ENCODE assay signal across 22 cellular contexts in the genomic region with DNA sequence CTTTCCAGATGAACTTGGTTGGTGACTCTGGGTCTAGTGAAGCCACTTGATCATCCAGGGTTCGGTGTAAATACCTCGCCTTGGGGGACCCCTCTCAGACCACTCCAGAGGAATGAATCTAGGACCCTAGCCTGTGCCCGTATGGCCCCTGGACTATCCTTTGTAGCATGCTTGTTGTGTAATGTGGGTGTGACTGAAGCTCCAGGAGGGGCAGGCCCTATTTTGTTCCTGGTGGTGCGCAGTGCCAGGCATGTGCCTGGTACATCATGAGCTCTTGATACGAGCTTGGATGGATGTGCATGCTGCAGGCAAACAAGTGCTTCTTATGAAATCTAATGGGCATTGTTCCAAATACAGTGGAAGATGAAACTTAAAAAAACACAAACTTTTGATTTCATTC.
A peak's percentile ranks its signal among the peaks of the same experiment; 100 is the strongest.
DNase-seq lines count a peak whose midpoint lies in the region; ATAC-seq and TF ChIP-seq lines count a peak whose summit lies in the region.
"Had no signal": no experiment of that assay in that cellular context is flagged by ENCODE, and none has a peak within 500 bp of the region (broad histone marks: within the 10 kb centered on the region; RNA-seq: fewer than 3 reads in every experiment).

No MANE protein-coding gene starts in this region.

- H3K9me3 ChIP-seq in HEK293 (ENCODE audit: control insufficient read depth, insufficient read depth, low read depth, low read length) (no peaks in the 10 kb centered on the region), gastrocnemius medialis (no peaks in the 10 kb centered on the region), MM.1S (replicated peaks; ENCODE audit: insufficient read depth, low read length) (no peaks in the 10 kb centered on the region)

- H3K27ac ChIP-seq in HEK293 (ENCODE audit: extremely low read depth, low read depth, low read length) (peak overlapping the region; percentile 60; the same call in 1 of the 2 replicates), gastrocnemius medialis (peak overlapping the region in 1 of 4 donors; percentile 29), MM.1S (ENCODE audit: low read length) (no peak overlapping the region)

- DNase-seq in choroid plexus epithelial cell (ENCODE audit: low read depth): peak; percentile 45
- peak; percentile 75 for DNase-seq in left ventricle myocardium superior
- DNase-seq in gastrocnemius medialis: peak; percentile 15 to 62
- no peak for DNase-seq in MM.1S
- DNase-seq in cortex of kidney (lab: John Stamatoyannopoulos, UW): no peak
- DNase-seq in GDM1 (lab: John Stamatoyannopoulos, UW): no peak
- DNase-seq: ACHN; activated CD4-positive, alpha-beta T cell treated with anti-CD3 and anti-CD28 coated beads for 4 hours; activated naive CD8-positive, alpha-beta T cell treated with anti-CD3 and anti-CD28 coated beads, Interleukin-2, amount 50 U/mL, for 24 hours; caudate nucleus; CD4-positive, CD25-positive, alpha-beta regulatory T cell; GF-D8; mesenchymal stem cell; naive B cell; NCI-H446; small intestine; stimulated activated CD4-positive, alpha-beta T cell treated with anti-CD3 and anti-CD28 coated beads, Interleukin-4, amount 100 ng/mL, for 1 hour; SW 1271 had no signal

- no peak for TF ChIP-seq POLR2A in gastrocnemius medialis (IDR thresholded peaks at IDR 0.05)

- intact Hi-C loops in left ventricle myocardium superior (cut with micrococcal nuclease) (no loop called here), gastrocnemius medialis (cut with DNase I; ENCODE audit: low total_unique reads) (no loop called here)

- H3K9ac ChIP-seq in MM.1S (ENCODE audit: low read length): no peak overlapping the region

- in situ Hi-C loops in gastrocnemius medialis (cut with MboI; ENCODE audit: low sequenced_read_pairs in 4 of 4): no loop called here

- CTCF ChIA-PET in HEK293 (lab: Yijun Ruan, JAX): interaction anchor here (0.7 to 1.1 kb wide), 2 partner anchors 256 to 358 kb away, joined by 3 read pairs; no protein-coding TSS in a partner anchor

- ATAC-seq in left ventricle myocardium superior: peak; percentile 85
- peak; percentile 67 to 73 for ATAC-seq in gastrocnemius medialis
- ATAC-seq in HG03097 (IDR thresholded peaks at IDR 0.05; ENCODE audit: low FRiP score, unreplicated experiment): no peak
- ATAC-seq: activated naive CD8-positive, alpha-beta T cell treated with anti-CD3 and anti-CD28 coated beads, Interleukin-2, amount 50 U/mL, for 24 hours; esophagus mucosa; HCT116 had no signal

- H3K4me1 ChIP-seq in HEK293 (ENCODE audit: control insufficient read depth, insufficient read depth, low read length) (peaks cover 15% of the 10 kb centered on the region), gastrocnemius medialis (peaks cover 0 to 4% of the 10 kb centered on the region in 2 donors), MM.1S (ENCODE audit: low read length) (no peaks in the 10 kb centered on the region)

- no peak overlapping the region for H3K4me2 ChIP-seq in MM.1S (ENCODE audit: low read depth, low read length)

- H3K27me3 ChIP-seq in gastrocnemius medialis: no peaks in the 10 kb centered on the region
- H3K27me3 ChIP-seq in MM.1S (replicated peaks; ENCODE audit: insufficient read depth, low read length): no peaks in the 10 kb centered on the region

- no peaks in the 10 kb centered on the region for H3K79me2 ChIP-seq in MM.1S (ENCODE audit: low read length)

- H4K20me1 ChIP-seq in MM.1S (ENCODE audit: insufficient read depth, low read length): no peaks in the 10 kb centered on the region

- H3F3A ChIP-seq in MM.1S (ENCODE audit: insufficient read depth, low read length): no peaks in the 10 kb centered on the region

- no peaks in the 10 kb centered on the region for H3K9me2 ChIP-seq in MM.1S (replicated peaks; ENCODE audit: insufficient read depth, low read length)

- H3K36me3 ChIP-seq in HEK293 (ENCODE audit: control insufficient read depth in 2 of 2, insufficient read depth in 1 of 2, low read length in 2 of 2) (no peaks in the 10 kb centered on the region), gastrocnemius medialis (no peaks in the 10 kb centered on the region), MM.1S (replicated peaks; ENCODE audit: insufficient read depth, low read length) (no peaks in the 10 kb centered on the region)

- H2AFZ ChIP-seq in MM.1S (ENCODE audit: low read length): no peak overlapping the region

- TF ChIP-seq CTCF in HEK293 (tag by site-specific recombination; IDR thresholded peaks at IDR 0.05): no peak
- no peak for TF ChIP-seq CTCF in choroid plexus epithelial cell (conservative IDR thresholded peaks at IDR 0.05; ENCODE audit: low read depth, low read length)
- TF ChIP-seq CTCF in gastrocnemius medialis (IDR thresholded peaks at IDR 0.05 in 4 of 5, conservative IDR thresholded peaks at IDR 0.05 in 1 of 5): no peak
- TF ChIP-seq CTCF in MM.1S (IDR thresholded peaks at IDR 0.05; ENCODE audit: low read length): no peak

- POLR2A ChIA-PET in HEK293 (lab: Yijun Ruan, JAX): no interaction called here

- no peak overlapping the region for H3K4me3 ChIP-seq in HEK293 (ENCODE audit: low read depth, low read length)
- H3K4me3 ChIP-seq in choroid plexus epithelial cell (ENCODE audit: low read depth, low read length): no peak overlapping the region
- H3K4me3 ChIP-seq in gastrocnemius medialis: no peak overlapping the region
- no peak overlapping the region for H3K4me3 ChIP-seq in MM.1S (ENCODE audit: low read length)

TF ChIP-seq in HEK293, 187 proteins besides CTCF, POLR2A, EP300 and RAD21 (continues in another document):
- TF ChIP-seq, protein P1, sequence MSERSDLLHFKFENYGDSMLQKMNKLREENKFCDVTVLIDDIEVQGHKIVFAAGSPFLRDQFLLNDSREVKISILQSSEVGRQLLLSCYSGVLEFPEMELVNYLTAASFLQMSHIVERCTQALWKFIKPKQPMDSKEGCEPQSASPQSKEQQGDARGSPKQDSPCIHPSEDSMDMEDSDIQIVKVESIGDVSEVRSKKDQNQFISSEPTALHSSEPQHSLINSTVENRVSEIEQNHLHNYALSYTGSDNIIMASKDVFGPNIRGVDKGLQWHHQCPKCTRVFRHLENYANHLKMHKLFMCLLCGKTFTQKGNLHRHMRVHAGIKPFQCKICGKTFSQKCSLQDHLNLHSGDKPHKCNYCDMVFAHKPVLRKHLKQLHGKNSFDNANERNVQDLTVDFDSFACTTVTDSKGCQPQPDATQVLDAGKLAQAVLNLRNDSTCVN (tag by site-specific recombination; optimal IDR thresholded peaks at IDR 0.05): no peak
- no peak for TF ChIP-seq ZFP69B (tag by site-specific recombination; IDR thresholded peaks at IDR 0.05)
- no peak for TF ChIP-seq ZNF266 (tag by site-specific recombination; IDR thresholded peaks at IDR 0.05; ENCODE audit: low read depth)
- TF ChIP-seq TCF7L2 (IDR thresholded peaks at IDR 0.05; ENCODE audit: borderline replicate concordance, low read depth, low read length): no peak
- no peak for TF ChIP-seq ZNF221 (tag by site-specific recombination; IDR thresholded peaks at IDR 0.05; ENCODE audit: borderline replicate concordance)
- no peak for TF ChIP-seq ZFP3 (tag by site-specific recombination; IDR thresholded peaks at IDR 0.05; ENCODE audit: low read depth)
- no peak for TF ChIP-seq ZNF654 (tag by site-specific recombination; IDR thresholded peaks at IDR 0.05; ENCODE audit: low read depth)
- TF ChIP-seq, protein P2, sequence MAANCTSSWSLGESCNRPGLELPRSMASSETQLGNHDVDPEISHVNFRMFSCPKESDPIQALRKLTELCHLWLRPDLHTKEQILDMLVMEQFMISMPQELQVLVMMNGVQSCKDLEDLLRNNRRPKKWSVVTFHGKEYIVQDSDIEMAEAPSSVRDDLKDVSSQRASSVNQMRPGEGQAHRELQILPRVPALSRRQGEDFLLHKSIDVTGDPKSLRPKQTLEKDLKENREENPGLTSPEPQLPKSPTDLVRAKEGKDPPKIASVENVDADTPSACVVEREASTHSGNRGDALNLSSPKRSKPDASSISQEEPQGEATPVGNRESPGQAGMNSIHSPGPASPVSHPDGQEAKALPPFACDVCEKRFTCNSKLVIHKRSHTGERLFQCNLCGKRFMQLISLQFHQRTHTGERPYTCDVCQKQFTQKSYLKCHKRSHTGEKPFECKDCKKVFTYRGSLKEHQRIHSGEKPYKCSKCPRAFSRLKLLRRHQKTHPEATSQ (tag by site-specific recombination; IDR thresholded peaks at IDR 0.05): no peak
- TF ChIP-seq, protein P3, sequence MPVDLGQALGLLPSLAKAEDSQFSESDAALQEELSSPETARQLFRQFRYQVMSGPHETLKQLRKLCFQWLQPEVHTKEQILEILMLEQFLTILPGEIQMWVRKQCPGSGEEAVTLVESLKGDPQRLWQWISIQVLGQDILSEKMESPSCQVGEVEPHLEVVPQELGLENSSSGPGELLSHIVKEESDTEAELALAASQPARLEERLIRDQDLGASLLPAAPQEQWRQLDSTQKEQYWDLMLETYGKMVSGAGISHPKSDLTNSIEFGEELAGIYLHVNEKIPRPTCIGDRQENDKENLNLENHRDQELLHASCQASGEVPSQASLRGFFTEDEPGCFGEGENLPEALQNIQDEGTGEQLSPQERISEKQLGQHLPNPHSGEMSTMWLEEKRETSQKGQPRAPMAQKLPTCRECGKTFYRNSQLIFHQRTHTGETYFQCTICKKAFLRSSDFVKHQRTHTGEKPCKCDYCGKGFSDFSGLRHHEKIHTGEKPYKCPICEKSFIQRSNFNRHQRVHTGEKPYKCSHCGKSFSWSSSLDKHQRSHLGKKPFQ (tag by site-specific recombination; IDR thresholded peaks at IDR 0.05): no peak
- TF ChIP-seq ZNF624 (tag by site-specific recombination; IDR thresholded peaks at IDR 0.05): no peak
- no peak for TF ChIP-seq ZNF777 (tag by site-specific recombination; IDR thresholded peaks at IDR 0.05; ENCODE audit: borderline replicate concordance)
- TF ChIP-seq ZBTB48 (tag by site-specific recombination; IDR thresholded peaks at IDR 0.05): 0 out of 2 replicates have a peak, but pooled peaks have one; percentile 9
- TF ChIP-seq GLI4 (tag by site-specific recombination; IDR thresholded peaks at IDR 0.05): no peak
- TF ChIP-seq, protein P4, sequence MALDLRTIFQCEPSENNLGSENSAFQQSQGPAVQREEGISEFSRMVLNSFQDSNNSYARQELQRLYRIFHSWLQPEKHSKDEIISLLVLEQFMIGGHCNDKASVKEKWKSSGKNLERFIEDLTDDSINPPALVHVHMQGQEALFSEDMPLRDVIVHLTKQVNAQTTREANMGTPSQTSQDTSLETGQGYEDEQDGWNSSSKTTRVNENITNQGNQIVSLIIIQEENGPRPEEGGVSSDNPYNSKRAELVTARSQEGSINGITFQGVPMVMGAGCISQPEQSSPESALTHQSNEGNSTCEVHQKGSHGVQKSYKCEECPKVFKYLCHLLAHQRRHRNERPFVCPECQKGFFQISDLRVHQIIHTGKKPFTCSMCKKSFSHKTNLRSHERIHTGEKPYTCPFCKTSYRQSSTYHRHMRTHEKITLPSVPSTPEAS (tag by site-specific recombination; IDR thresholded peaks at IDR 0.05): no peak
- no peak for TF ChIP-seq ZNF138 (tag by site-specific recombination; IDR thresholded peaks at IDR 0.05; ENCODE audit: borderline replicate concordance)
- TF ChIP-seq ZNF24 (tag by site-specific recombination; IDR thresholded peaks at IDR 0.05): no peak
- 0 out of 2 replicates have a peak, but pooled peaks have one; percentile 2 for TF ChIP-seq ZBTB17 (tag by site-specific recombination; IDR thresholded peaks at IDR 0.05)

Comparison
In these comparisons a context has a peak if more than half of its experiments do, and no peak if none do; other contexts are left out.
1. DNase-seq: peak in choroid plexus epithelial cell (single experiment), left ventricle myocardium superior (single experiment) and gastrocnemius medialis (2 of 2); none in MM.1S (single experiment), cortex of kidney (single experiment) and GDM1 (single experiment).